6 cellular contexts compared by ENCODE assay signal in the genomic region with DNA sequence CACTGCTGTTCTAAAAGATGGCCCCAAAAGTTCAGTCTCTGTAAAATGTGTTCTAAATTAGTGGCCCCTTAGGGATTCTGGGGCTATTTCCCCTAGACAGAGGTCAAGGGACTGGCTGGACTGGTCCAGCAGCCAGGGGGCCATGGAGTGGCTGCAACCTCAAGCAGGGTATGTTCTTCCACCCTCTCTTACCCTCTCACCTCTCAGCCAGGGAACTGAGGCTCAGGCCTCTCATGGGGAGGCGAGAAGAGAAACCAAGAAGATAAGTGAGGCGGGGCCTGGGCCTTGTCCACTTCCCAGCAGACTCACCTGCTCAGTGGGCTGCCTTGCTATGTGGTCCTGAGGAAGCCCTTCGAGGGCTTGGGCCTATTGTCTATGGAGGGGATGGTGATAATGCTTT.
"Had no signal": no experiment of that assay in that cellular context is flagged by ENCODE, and none has a peak within 500 bp of the region (broad histone marks: within the 10 kb centered on the region; RNA-seq: fewer than 3 reads in every experiment).

No MANE protein-coding gene starts in this region.

- H3K4me2 ChIP-seq: GM23338 had no signal

- H3K27ac Mint-ChIP-seq: GM23338 had no signal

- H3K9me3 Mint-ChIP-seq: GM23338, H9 had no signal

- DNase-seq: H9, HCEC 1CT, IMR-90, KG1 had no signal

- H3K4me3 ChIP-seq: GM23338, K562 had no signal

- ATAC-seq: GM23338, K562 had no signal

- H2AFZ ChIP-seq: GM23338 had no signal

- H3K4me3 Mint-ChIP-seq: GM23338, H9 had no signal
